Comparison of ENCODE assay signal across 1 cellular context in genomic region chrX:21376636-21377035, GRCh38.
TF ChIP-seq lines count a peak whose summit lies in the region.

No MANE protein-coding gene starts in this region.

TF ChIP-seq in H1, 55 proteins besides CTCF, POLR2A, EP300 and RAD21 (continued from another document):
- TF ChIP-seq SRF (IDR thresholded peaks at IDR 0.05; ENCODE audit: low read depth, low read length) (no peak), SAP30 (IDR thresholded peaks at IDR 0.05; ENCODE audit: insufficient read depth, insufficient replicate concordance, low read length) (no peak), NANOG (IDR thresholded peaks at IDR 0.05; ENCODE audit: insufficient read depth, low read depth, low read length, poor library complexity, severe bottlenecking) (no peak), RXRA (IDR thresholded peaks at IDR 0.05; ENCODE audit: insufficient read depth, low read depth, low read length) (no peak), YY1 (IDR thresholded peaks at IDR 0.05; ENCODE audit: low read depth, low read length) (no peak), TBP (IDR thresholded peaks at IDR 0.05; ENCODE audit: low read depth, low read length) (no peak)
